In genomic region chr19:12793290-12794195, GRCh38 we compare ENCODE assay signal across 1 cellular context.
TF ChIP-seq lines count a peak whose summit lies in the region.

No MANE protein-coding gene starts in this region.

TF ChIP-seq in K562, 482 proteins besides CTCF, POLR2A, EP300 and RAD21 (continued from another document and continues in another):
- 0 out of 2 replicates have a peak, but pooled peaks have one; percentile 20 for TF ChIP-seq TGIF2 (CRISPR knock-in tag; IDR thresholded peaks at IDR 0.05)
- peak; percentile 91 for TF ChIP-seq POLR2AphosphoS2 (IDR thresholded peaks at IDR 0.05; ENCODE audit: low read length)
- TF ChIP-seq FOXM1 (IDR thresholded peaks at IDR 0.05; ENCODE audit: low read depth): no peak
- 0 out of 2 replicates have a peak, but pooled peaks have one; percentile 63 for TF ChIP-seq FOXM1 (CRISPR knock-in tag; IDR thresholded peaks at IDR 0.05; ENCODE audit: low read depth)
- peak; percentile 92 for TF ChIP-seq ZFP36 (IDR thresholded peaks at IDR 0.05; ENCODE audit: low read depth, low read length, partially characterized antibody)
- TF ChIP-seq MTA3 (IDR thresholded peaks at IDR 0.05; ENCODE audit: borderline replicate concordance): peak; percentile 95
- TF ChIP-seq ZBED1 (IDR thresholded peaks at IDR 0.05): peak; percentile 61; the same call in 1 of the 2 replicates
- peak; percentile 42 for TF ChIP-seq NCOR1 (IDR thresholded peaks at IDR 0.05)
- peak; percentile 70 for TF ChIP-seq CHD2 (IDR thresholded peaks at IDR 0.05; ENCODE audit: low read depth, low read length)
- no peak for TF ChIP-seq JUNB (CRISPR knock-in tag; conservative IDR thresholded peaks at IDR 0.05)
- TF ChIP-seq ZNF766 (CRISPR knock-in tag; conservative IDR thresholded peaks at IDR 0.05): no peak
- peak; percentile 92 to 99 for TF ChIP-seq E2F6 (IDR thresholded peaks at IDR 0.05; ENCODE audit: borderline replicate concordance in 1 of 2, extremely low read depth in 1 of 2, insufficient read depth in 1 of 2, insufficient read length in 1 of 2, low read depth in 1 of 2, low read length in 1 of 2, poor library complexity in 1 of 2, severe bottlenecking in 1 of 2)
- TF ChIP-seq CLOCK (CRISPR knock-in tag; IDR thresholded peaks at IDR 0.05; ENCODE audit: borderline replicate concordance): no peak
- no peak for TF ChIP-seq PHF21A (IDR thresholded peaks at IDR 0.05; ENCODE audit: borderline replicate concordance, low read depth)
- peak; percentile 100 for TF ChIP-seq FIP1L1 (IDR thresholded peaks at IDR 0.05; ENCODE audit: low read depth, low read length, poor library complexity, severe bottlenecking)
- peak; percentile 71 for TF ChIP-seq SAFB (IDR thresholded peaks at IDR 0.05; ENCODE audit: borderline replicate concordance, low read depth, low read length)
- TF ChIP-seq MGA (IDR thresholded peaks at IDR 0.05): peak; percentile 83
- TF ChIP-seq BCOR (IDR thresholded peaks at IDR 0.05): no peak
- peak; percentile 56; the same call in 1 of the 2 replicates for TF ChIP-seq CTBP1 (IDR thresholded peaks at IDR 0.05; ENCODE audit: borderline replicate concordance)
- TF ChIP-seq XRCC4 (IDR thresholded peaks at IDR 0.05; ENCODE audit: extremely low read depth, insufficient read depth, insufficient read length): no peak
- TF ChIP-seq ELK1 (CRISPR knock-in tag; IDR thresholded peaks at IDR 0.05): peak; percentile 100
- TF ChIP-seq ZNF324 (CRISPR knock-in tag; IDR thresholded peaks at IDR 0.05): peak; percentile 70
- peak; percentile 68; the same call in 1 of the 2 replicates for TF ChIP-seq GATAD2A (IDR thresholded peaks at IDR 0.05)
- 0 out of 2 replicates have a peak, but pooled peaks have one; percentile 80 for TF ChIP-seq ERF (CRISPR knock-in tag; IDR thresholded peaks at IDR 0.05)
- TF ChIP-seq TCF3 (CRISPR knock-in tag; IDR thresholded peaks at IDR 0.05): peak; percentile 13; the same call in 1 of the 2 replicates
- peak; percentile 24; the same call in 1 of the 2 replicates for TF ChIP-seq PHF8 (IDR thresholded peaks at IDR 0.05; ENCODE audit: borderline replicate concordance, low read length)
- TF ChIP-seq HNRNPUL1 (IDR thresholded peaks at IDR 0.05; ENCODE audit: low read length): peak; percentile 58; the same call in 1 of the 2 replicates
- 0 out of 2 replicates have a peak, but pooled peaks have one; percentile 25 for TF ChIP-seq THAP12 (CRISPR knock-in tag; IDR thresholded peaks at IDR 0.05)
- peak; percentile 14; the same call in 1 of the 2 replicates for TF ChIP-seq RNF2 (IDR thresholded peaks at IDR 0.05)
- TF ChIP-seq ZNF134 (CRISPR knock-in tag; conservative IDR thresholded peaks at IDR 0.05): no peak
- no peak for TF ChIP-seq TBP (optimal IDR thresholded peaks at IDR 0.05; ENCODE audit: low read depth, low read length)
- no peak for TF ChIP-seq ARID1B (IDR thresholded peaks at IDR 0.05)
- peak; percentile 94 for TF ChIP-seq ZNF384 (IDR thresholded peaks at IDR 0.05; ENCODE audit: low read depth, low read length)
- 0 out of 2 replicates have a peak, but pooled peaks have one; percentile 63 for TF ChIP-seq RBM34 (IDR thresholded peaks at IDR 0.05; ENCODE audit: borderline replicate concordance, insufficient read depth, low read length)
- TF ChIP-seq ZNF609 (CRISPR knock-in tag; IDR thresholded peaks at IDR 0.05; ENCODE audit: borderline replicate concordance): no peak
- TF ChIP-seq ZFP1 (CRISPR knock-in tag; IDR thresholded peaks at IDR 0.05): no peak
